In genomic region chr19:34772697-34773554, GRCh38 we compare ENCODE assay signal across 1 cellular context.
TF ChIP-seq lines count a peak whose summit lies in the region.

TSS of gene ZNF599 (minus strand) at chr19:34773215. CDS start at chr19:34772841, 374 bp downstream.

TF ChIP-seq in HepG2, 621 proteins besides CTCF, POLR2A, EP300 and RAD21 (continued from another document and continues in another):
- peak; percentile 46 for TF ChIP-seq ZNF547 (CRISPR knock-in tag; IDR thresholded peaks at IDR 0.05)
- no peak for TF ChIP-seq ESRRA (CRISPR knock-in tag; IDR thresholded peaks at IDR 0.05; ENCODE audit: low read depth)
- no peak; the same call in 1 of the 2 replicates for TF ChIP-seq ZNF572 (CRISPR knock-in tag; IDR thresholded peaks at IDR 0.05)
- TF ChIP-seq CHD4 (IDR thresholded peaks at IDR 0.05; ENCODE audit: borderline replicate concordance, low read length), result no peak
- TF ChIP-seq CREB1 (IDR thresholded peaks at IDR 0.05), result peak; percentile 53
- 0 out of 2 replicates have a peak, but pooled peaks have one; percentile 75 for TF ChIP-seq CREB1 (CRISPR knock-in tag; IDR thresholded peaks at IDR 0.05)
- peak; percentile 88; the same call in 1 of the 2 replicates for TF ChIP-seq ZNF891 (CRISPR knock-in tag; IDR thresholded peaks at IDR 0.05)
- TF ChIP-seq FOXJ3 (CRISPR knock-in tag; IDR thresholded peaks at IDR 0.05; ENCODE audit: borderline replicate concordance), result no peak
- TF ChIP-seq NCOA2 (CRISPR knock-in tag; IDR thresholded peaks at IDR 0.05), result no peak; the same call in 1 of the 2 replicates
- no peak for TF ChIP-seq ATF2 (CRISPR knock-in tag; IDR thresholded peaks at IDR 0.05)
- TF ChIP-seq IRF9 (CRISPR knock-in tag; IDR thresholded peaks at IDR 0.05; ENCODE audit: borderline replicate concordance), result no peak
- TF ChIP-seq RELA (CRISPR knock-in tag; IDR thresholded peaks at IDR 0.05), result no peak
- TF ChIP-seq ZNF24 (IDR thresholded peaks at IDR 0.05), result no peak
- TF ChIP-seq IKZF1 (IDR thresholded peaks at IDR 0.05), result no peak
- TF ChIP-seq KMT2A (CRISPR knock-in tag; IDR thresholded peaks at IDR 0.05), result peak; percentile 76; the same call in 1 of the 2 replicates
- no peak for TF ChIP-seq TBP (CRISPR knock-in tag; IDR thresholded peaks at IDR 0.05)
- no peak for TF ChIP-seq PHF5A (CRISPR knock-in tag; IDR thresholded peaks at IDR 0.05; ENCODE audit: low read depth, unreplicated experiment)
- TF ChIP-seq BHLHE40 (IDR thresholded peaks at IDR 0.05; ENCODE audit: low read length), result no peak
- TF ChIP-seq ZBTB49 (CRISPR knock-in tag; IDR thresholded peaks at IDR 0.05; ENCODE audit: borderline replicate concordance), result no peak
- no peak for TF ChIP-seq TCF12 (IDR thresholded peaks at IDR 0.05)
- TF ChIP-seq TCF12 (CRISPR knock-in tag; IDR thresholded peaks at IDR 0.05), result peak; percentile 48; the same call in 1 of the 2 replicates
- no peak for TF ChIP-seq TRIM24 (CRISPR knock-in tag; IDR thresholded peaks at IDR 0.05)
- peak; percentile 89 for TF ChIP-seq GATAD1 (CRISPR knock-in tag; IDR thresholded peaks at IDR 0.05)
- TF ChIP-seq RORA (CRISPR knock-in tag; IDR thresholded peaks at IDR 0.05), result no peak
- TF ChIP-seq ZNF652 (CRISPR knock-in tag; IDR thresholded peaks at IDR 0.05; ENCODE audit: borderline replicate concordance, low read depth), result no peak
- TF ChIP-seq E2F2 (CRISPR knock-in tag; IDR thresholded peaks at IDR 0.05; ENCODE audit: borderline replicate concordance), result no peak
- TF ChIP-seq GPBP1L1 (CRISPR knock-in tag; IDR thresholded peaks at IDR 0.05), result no peak
- no peak for TF ChIP-seq NAIF1 (CRISPR knock-in tag; IDR thresholded peaks at IDR 0.05; ENCODE audit: borderline replicate concordance)
- TF ChIP-seq IKZF4 (CRISPR knock-in tag; IDR thresholded peaks at IDR 0.05; ENCODE audit: borderline replicate concordance, low read depth, not compliant biosample characterization), result peak; percentile 87
- TF ChIP-seq IRF1 (CRISPR knock-in tag; IDR thresholded peaks at IDR 0.05; ENCODE audit: low read depth), result no peak
- TF ChIP-seq UBTF (CRISPR knock-in tag; IDR thresholded peaks at IDR 0.05), result peak; percentile 52; the same call in 1 of the 2 replicates
- TF ChIP-seq KMT2B (CRISPR knock-in tag; IDR thresholded peaks at IDR 0.05), result peak; percentile 76; the same call in 1 of the 2 replicates
- no peak for TF ChIP-seq THYN1 (CRISPR knock-in tag; IDR thresholded peaks at IDR 0.05; ENCODE audit: borderline replicate concordance, low read depth)
- peak; percentile 53; the same call in 1 of the 2 replicates for TF ChIP-seq ZHX2 (IDR thresholded peaks at IDR 0.05; ENCODE audit: low read depth)
- no peak for TF ChIP-seq ZHX2 (CRISPR knock-in tag; IDR thresholded peaks at IDR 0.05; ENCODE audit: borderline replicate concordance)
- TF ChIP-seq PCBP2 (optimal IDR thresholded peaks at IDR 0.05; ENCODE audit: low read depth, low read length, poor library complexity, severe bottlenecking), result no peak
- no peak for TF ChIP-seq ZNF569 (CRISPR knock-in tag; IDR thresholded peaks at IDR 0.05; ENCODE audit: borderline replicate concordance)
- peak; percentile 75 for TF ChIP-seq MXD1 (CRISPR knock-in tag; IDR thresholded peaks at IDR 0.05)
- TF ChIP-seq MBD4 (IDR thresholded peaks at IDR 0.05; ENCODE audit: borderline replicate concordance, low read length), result no peak
- no peak; the same call in 1 of the 2 replicates for TF ChIP-seq ATF5 (CRISPR knock-in tag; IDR thresholded peaks at IDR 0.05; ENCODE audit: low read depth)
- peak; percentile 56 for TF ChIP-seq KDM5A (IDR thresholded peaks at IDR 0.05; ENCODE audit: borderline replicate concordance, low read length)
- TF ChIP-seq ZNF781 (CRISPR knock-in tag; IDR thresholded peaks at IDR 0.05; ENCODE audit: borderline replicate concordance, not compliant biosample characterization), result no peak
- TF ChIP-seq ZNF160 (CRISPR knock-in tag; IDR thresholded peaks at IDR 0.05), result peak; percentile 30; the same call in 1 of the 2 replicates
